ENCODE assay signal across 11 cellular contexts in genomic region chr20:50281831-50282591, GRCh38.
DNase-seq lines count a peak whose midpoint lies in the region; ATAC-seq and TF ChIP-seq lines count a peak whose summit lies in the region.
"Had no signal": no experiment of that assay in that cellular context is flagged by ENCODE, and none has a peak within 500 bp of the region (broad histone marks: within the 10 kb centered on the region; RNA-seq: fewer than 3 reads in every experiment).

No MANE protein-coding gene starts in this region.

- H3K27me3 Mint-ChIP-seq in HFFc6 (ENCODE audit: insufficient read depth): peaks cover 2% of the 10 kb centered on the region; the same call in 1 of the 2 replicates
- H3K27me3 Mint-ChIP-seq in dendritic cell treated with granulocyte-macrophage colony-stimulating factor and Interleukin-4, amounts not matched to agents 40 ng/mL and 50 ng/mL, for 4 days: peaks cover 1% of the 10 kb centered on the region

- no peaks in the 10 kb centered on the region for H3K9me3 ChIP-seq in gastrocnemius medialis
- H3K9me3 ChIP-seq: colonic mucosa had no signal

- H3K36me3 Mint-ChIP-seq in HFFc6 (ENCODE audit: low read depth): no peaks in the 10 kb centered on the region
- H3K36me3 Mint-ChIP-seq in dendritic cell treated with granulocyte-macrophage colony-stimulating factor and Interleukin-4, amounts not matched to agents 40 ng/mL and 50 ng/mL, for 4 days (ENCODE audit: low read depth): peaks cover 15% of the 10 kb centered on the region

- H3K4me3 ChIP-seq in gastrocnemius medialis: no peak overlapping the region
- H3K4me3 ChIP-seq: colonic mucosa had no signal

- H3K27ac Mint-ChIP-seq in HFFc6: no peak overlapping the region
- H3K27ac Mint-ChIP-seq in dendritic cell treated with granulocyte-macrophage colony-stimulating factor and Interleukin-4, amounts not matched to agents 40 ng/mL and 50 ng/mL, for 4 days: peak overlapping the region; percentile 60

- no peaks in the 10 kb centered on the region for H3K27me3 ChIP-seq in gastrocnemius medialis
- H3K27me3 ChIP-seq: colonic mucosa had no signal

- no peak for ATAC-seq in gastrocnemius medialis
- ATAC-seq: Panc1 had no signal

- peaks cover 62 to 67% of the 10 kb centered on the region in 2 donors for H3K4me1 ChIP-seq in gastrocnemius medialis
- H3K4me1 ChIP-seq: colonic mucosa had no signal

- in situ Hi-C loops in gastrocnemius medialis (cut with MboI; ENCODE audit: low sequenced_read_pairs in 4 of 4): loop anchor here in 2 of 4 donors (10.0 to 25.0 kb wide), 3 partner anchors 87 to 180 kb away; partner anchors contain the start of gene CEBPB (in 1 of the 2)

- H3K27ac ChIP-seq in gastrocnemius medialis: peak overlapping the region; percentile 87 to 96 (median 92)
- H3K27ac ChIP-seq: colonic mucosa had no signal

- no peaks in the 10 kb centered on the region for H3K36me3 ChIP-seq in gastrocnemius medialis
- H3K36me3 ChIP-seq: colonic mucosa had no signal

- TF ChIP-seq CTCF in HFFc6 (IDR thresholded peaks at IDR 0.05): peak; percentile 58
- no peak for TF ChIP-seq CTCF in gastrocnemius medialis (IDR thresholded peaks at IDR 0.05 in 4 of 5, conservative IDR thresholded peaks at IDR 0.05 in 1 of 5)

- peak; percentile 65 for DNase-seq in activated CD8-positive, alpha-beta memory T cell treated with anti-CD3 and anti-CD28 coated beads, Interleukin-2, amount 50 U/mL, for 48 hours
- no peak for DNase-seq in activated CD8-positive, alpha-beta memory T cell treated with anti-CD3 and anti-CD28 coated beads for 24 hours
- no peak for DNase-seq in HFFc6
- no peak for DNase-seq in gastrocnemius medialis
- DNase-seq in NCI-H1694 (lab: John Stamatoyannopoulos, UW): no peak
- no peak for DNase-seq in anterior cingulate cortex (lab: John Stamatoyannopoulos, UW)
- no peak for DNase-seq in NCI-H226
- DNase-seq: colonic mucosa, NCI-H1694 treated with DMSO at 0.1 percent for 48 hours had no signal

- no peak overlapping the region for H3K4me3 Mint-ChIP-seq in HFFc6
- no peak overlapping the region for H3K4me3 Mint-ChIP-seq in dendritic cell treated with granulocyte-macrophage colony-stimulating factor and Interleukin-4, amounts not matched to agents 40 ng/mL and 50 ng/mL, for 4 days

- TF ChIP-seq POLR2A in gastrocnemius medialis (IDR thresholded peaks at IDR 0.05): no peak

- peaks cover 59% of the 10 kb centered on the region for H3K4me1 Mint-ChIP-seq in HFFc6 (ENCODE audit: low read depth)
- H3K4me1 Mint-ChIP-seq in dendritic cell treated with granulocyte-macrophage colony-stimulating factor and Interleukin-4, amounts not matched to agents 40 ng/mL and 50 ng/mL, for 4 days (ENCODE audit: low read depth): peaks cover 86% of the 10 kb centered on the region

- intact Hi-C loops in dendritic cell treated with granulocyte-macrophage colony-stimulating factor and Interleukin-4, amounts not matched to agents 40 ng/mL and 50 ng/mL, for 4 days (cut with micrococcal nuclease): no loop called here
- intact Hi-C loops in gastrocnemius medialis (cut with DNase I; ENCODE audit: low total_unique reads): no loop called here

- H3K9me3 Mint-ChIP-seq in HFFc6: no peaks in the 10 kb centered on the region
- H3K9me3 Mint-ChIP-seq in dendritic cell treated with granulocyte-macrophage colony-stimulating factor and Interleukin-4, amounts not matched to agents 40 ng/mL and 50 ng/mL, for 4 days: no peaks in the 10 kb centered on the region
